ENCODE assay signal across 16 cellular contexts in the genomic region with DNA sequence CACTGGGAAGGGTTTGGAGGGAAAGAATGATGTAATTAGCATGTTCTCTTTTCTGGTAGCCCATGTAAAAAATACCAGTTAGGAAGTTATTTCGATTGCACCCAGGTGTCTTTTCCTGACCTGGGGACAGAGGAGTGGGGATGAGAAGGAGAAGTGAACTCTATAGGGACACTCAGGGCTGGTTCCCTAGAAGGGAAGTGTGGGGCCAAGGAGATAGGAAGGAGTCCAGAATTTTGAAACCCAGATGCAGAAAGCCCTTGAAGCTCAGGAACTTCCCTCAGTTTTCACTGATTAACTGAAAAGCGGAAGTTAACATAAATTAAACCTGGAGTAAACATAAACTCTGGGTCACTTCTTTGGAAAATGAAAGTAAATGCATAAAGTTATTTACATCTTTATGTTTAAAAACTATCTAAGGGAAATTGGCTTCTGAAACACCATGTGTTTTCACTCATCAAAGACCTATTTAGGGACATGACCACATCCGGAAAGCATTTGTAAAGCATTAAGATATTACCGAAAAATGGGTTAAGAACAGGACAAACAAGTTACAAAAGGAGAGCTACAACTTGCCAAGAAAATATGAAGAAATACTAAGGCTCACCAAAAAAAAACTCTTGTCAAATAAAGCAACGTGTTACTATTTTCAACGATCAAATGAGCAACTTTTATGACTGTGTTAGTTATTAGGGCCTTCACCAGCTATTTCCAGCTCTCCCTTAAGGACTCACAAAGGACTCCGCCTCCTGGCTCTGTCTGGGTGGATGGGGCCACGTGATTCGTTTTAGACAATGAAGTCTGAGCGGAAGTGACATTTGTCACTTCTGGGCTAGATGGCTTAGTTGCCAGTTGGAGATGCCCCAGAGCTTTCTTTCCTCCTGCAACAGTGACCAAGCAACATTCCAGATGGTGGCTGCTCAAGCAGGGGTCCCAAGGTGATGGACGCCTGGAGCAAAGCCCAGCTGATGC.
DNase-seq lines count a peak whose midpoint lies in the region; ATAC-seq and TF ChIP-seq lines count a peak whose summit lies in the region.
"Had no signal": no experiment of that assay in that cellular context is flagged by ENCODE, and none has a peak within 500 bp of the region (broad histone marks: within the 10 kb centered on the region; RNA-seq: fewer than 3 reads in every experiment).

No MANE protein-coding gene starts in this region.

- H3K4me1 ChIP-seq in GM23248 (ENCODE audit: insufficient read depth) = no peaks in the 10 kb centered on the region
- no peaks in the 10 kb centered on the region for H3K4me1 ChIP-seq in body of pancreas
- peaks cover 20% of the 10 kb centered on the region for H3K4me1 ChIP-seq in lower lobe of right lung
- H3K4me1 ChIP-seq in tibial nerve = peaks cover 0 to 29% (median 0%) of the 10 kb centered on the region in 4 donors

- no peaks in the 10 kb centered on the region for H3F3A ChIP-seq in GM23248 (ENCODE audit: insufficient read depth)

- H2AFZ ChIP-seq in GM23248 = no peak overlapping the region

- H3K4me2 ChIP-seq in GM23248 (ENCODE audit: unreplicated experiment) = no peak overlapping the region

- H3K36me3 ChIP-seq in GM23248 (ENCODE audit: low read depth) (no peaks in the 10 kb centered on the region), body of pancreas (replicated peaks in 1 of 2; ENCODE audit: insufficient read depth in 1 of 2, low read depth in 2 of 2) (no peaks in the 10 kb centered on the region), lower lobe of right lung (no peaks in the 10 kb centered on the region), tibial nerve (no peaks in the 10 kb centered on the region)
- H3K36me3 ChIP-seq: adrenal gland had no signal

- peak; percentile 39 to 61 for TF ChIP-seq EP300 in tibial nerve (IDR thresholded peaks at IDR 0.05)

- TF ChIP-seq CTCF in body of pancreas (IDR thresholded peaks at IDR 0.05) (no peak), lower lobe of right lung (IDR thresholded peaks at IDR 0.05) (no peak), tibial nerve (IDR thresholded peaks at IDR 0.05) (no peak)

- H3K9me3 ChIP-seq in GM23248 (ENCODE audit: low read depth) (no peaks in the 10 kb centered on the region), body of pancreas (no peaks in the 10 kb centered on the region), lower lobe of right lung (no peaks in the 10 kb centered on the region), tibial nerve (no peaks in the 10 kb centered on the region)
- H3K9me3 ChIP-seq: adrenal gland had no signal

- ATAC-seq in body of pancreas = peak; percentile 55
- peak; percentile 86 to 88 for ATAC-seq in lower lobe of right lung
- ATAC-seq: activated CD4-positive, CD25-positive, alpha-beta regulatory T cell treated with anti-CD3 and anti-CD28 coated beads, Interleukin-2, amount 50 U/mL, for 24 hours; CD8-positive, alpha-beta T cell; left lobe of liver; SK-N-SH treated with all-trans-retinoic acid at 6 μM for 48 hours; stimulated activated memory B cell treated with anti-CD40 and anti-IgM and Interleukin-4, amounts not matched to agents 10 μg/mL and 1 μg/mL and 100 μg/mL, for 72 hours had no signal

- DNase-seq in GM23248 (peak; percentile 0), body of pancreas (peak in 1 of 4 donors; percentile 5), lower lobe of right lung (peak; percentile 49), tibial nerve (ENCODE audit: low spot score in 2 of 2) (peak; percentile 32 to 52), A172 (ENCODE audit: low spot score) (no peak), iPS-NIHi11 (ENCODE audit: low spot score) (no peak)
- DNase-seq in stimulated activated CD4-positive, alpha-beta T cell treated with anti-CD3 and anti-CD28 coated beads, Interleukin-2, amount 100 ng/mL, for 48 hours = no peak
- DNase-seq: activated T-cell treated with anti-CD3 and anti-CD28 coated beads, Interleukin-2, amount 50 U/mL, for 1 hour; CD8-positive, alpha-beta T cell; dermis blood vessel endothelial cell; stimulated activated CD4-positive, alpha-beta T cell treated with anti-CD3 and anti-CD28 coated beads, Interleukin-4, amount 100 ng/mL, for 1 hour had no signal

- no peak overlapping the region for H3K4me3 ChIP-seq in GM23248
- H3K4me3 ChIP-seq in body of pancreas = no peak overlapping the region
- no peak overlapping the region for H3K4me3 ChIP-seq in lower lobe of right lung
- no peak overlapping the region for H3K4me3 ChIP-seq in tibial nerve
- H3K4me3 ChIP-seq: adrenal gland had no signal

- intact Hi-C loops in body of pancreas (cut with DNase I) (no loop called here), lower lobe of right lung (cut with DNase I) (no loop called here)

- H3K79me2 ChIP-seq in GM23248 (ENCODE audit: insufficient read depth) = no peaks in the 10 kb centered on the region

- no peaks in the 10 kb centered on the region for H4K20me1 ChIP-seq in GM23248 (ENCODE audit: insufficient read depth)

- H3K27me3 ChIP-seq in GM23248 (replicated peaks; ENCODE audit: insufficient read depth) = no peaks in the 10 kb centered on the region
- no peaks in the 10 kb centered on the region for H3K27me3 ChIP-seq in body of pancreas
- no peaks in the 10 kb centered on the region for H3K27me3 ChIP-seq in lower lobe of right lung (ENCODE audit: low read depth)
- no peaks in the 10 kb centered on the region for H3K27me3 ChIP-seq in tibial nerve
- H3K27me3 ChIP-seq: adrenal gland had no signal

- whole genome bisulfite sequencing in GM23248 (ENCODE audit: low coverage in 1 of 2, low lambda C conversion rate in 2 of 2, missing lambda C conversion rate in 2 of 2), 2 experiments = 7 to 12% methylated on average over 11 of the region's 11 CpGs
- 35 to 53% methylated on average over 11 of the region's 11 CpGs for WGBS in body of pancreas, 2 donors
- 44 to 49% methylated on average over 11 of the region's 11 CpGs for WGBS in tibial nerve, 2 donors

- no peaks in the 10 kb centered on the region for H3K9me2 ChIP-seq in GM23248 (ENCODE audit: insufficient read depth)

- H3K27ac ChIP-seq in GM23248 (no peak overlapping the region), body of pancreas (no peak overlapping the region), lower lobe of right lung (peak overlapping the region; percentile 63), tibial nerve (peak overlapping the region; percentile 41 to 89 (median 68))

- H3K9ac ChIP-seq in GM23248 = no peak overlapping the region

- in situ Hi-C loops in GM23248 (cut with MboI) = no loop called here

- TF ChIP-seq POLR2A in body of pancreas (IDR thresholded peaks at IDR 0.05) (no peak), tibial nerve (IDR thresholded peaks at IDR 0.05) (no peak)

Comparison
In these comparisons a context has a peak if more than half of its experiments do, and no peak if none do; other contexts are left out.
1. DNase-seq: peak in GM23248 (single experiment), lower lobe of right lung (single experiment) and tibial nerve (2 of 2); none in A172 (single experiment), stimulated activated CD4-positive, alpha-beta T cell treated with anti-CD3 and anti-CD28 coated beads, Interleukin-2, amount 100 ng/mL, for 48 hours (0 of 2) and iPS-NIHi11 (single experiment).
2. H3K27ac ChIP-seq: peak in lower lobe of right lung (single experiment) and tibial nerve (4 of 4); none in GM23248 (single experiment) and body of pancreas (0 of 4).